Comparison of ENCODE assay signal across 8 cellular contexts in genomic region chr11:17351510-17352176, GRCh38. TPM values are rescaled to one million over a fixed set of nuclear protein-coding genes. Genes with fewer than 3 reads are reported as not detected.
A peak's percentile ranks its signal among the peaks of the same experiment; 100 is the strongest.
DNase-seq lines count a peak whose midpoint lies in the region; ATAC-seq, FAIRE-seq and TF ChIP-seq lines count a peak whose summit lies in the region.

Gene NCR3LG1, plus strand, starts transcription at chr11:17351800. Its CDS starts 170 bp downstream, at chr11:17351970.

- H3K4me2 ChIP-seq in GM23338 (peak within 1 kb of the TSS; percentile 76), endothelial cell of umbilical vein (ENCODE audit: insufficient read depth, low read length) (peak within 1 kb of the TSS; percentile 97)

- ATAC-seq in GM23338, result peak; percentile 66
- no peak for ATAC-seq in GM18520 (IDR thresholded peaks at IDR 0.05; ENCODE audit: unreplicated experiment)

- H4K20me1 ChIP-seq in GM23338 (replicated peaks; ENCODE audit: insufficient read depth) (0 out of 2 replicates have a peak, but pooled peaks cover 3% of the 10 kb centered on the region), endothelial cell of umbilical vein (replicated peaks; ENCODE audit: control insufficient read depth, extremely low read depth, insufficient read depth, low read length) (no peaks in the 10 kb centered on the region)

- H3K4me1 ChIP-seq in GM23338 (ENCODE audit: insufficient read depth) (peaks cover 18% of the 10 kb centered on the region), NT2/D1 (ENCODE audit: insufficient read depth, insufficient read length) (peaks cover 5% of the 10 kb centered on the region), endothelial cell of umbilical vein (ENCODE audit: control insufficient read depth, extremely low read depth, insufficient read depth, low read length) (peaks cover 16% of the 10 kb centered on the region)

- H3K27me3 Mint-ChIP-seq in GM23338 (ENCODE audit: insufficient read depth, low read depth, poor library complexity), result peaks cover 53% of the 10 kb centered on the region

- TF ChIP-seq POLR2A in endothelial cell of umbilical vein (IDR thresholded peaks at IDR 0.05; ENCODE audit: low read depth, low read length), result peak; percentile 47

- peak within 1 kb of the TSS; percentile 76 for H3K4me3 Mint-ChIP-seq in GM23338

- TF ChIP-seq CTCF in GM23338 (conservative IDR thresholded peaks at IDR 0.05; ENCODE audit: low read depth in 2 of 2), result no peak
- TF ChIP-seq CTCF in endothelial cell of umbilical vein (IDR thresholded peaks at IDR 0.05; ENCODE audit: extremely low read depth in 1 of 2, insufficient read depth in 1 of 2, low read depth in 1 of 2, low read length in 2 of 2), result no peak

- H3K36me3 ChIP-seq in GM23338 (ENCODE audit: insufficient read depth) (no peaks in the 10 kb centered on the region), NT2/D1 (ENCODE audit: insufficient read depth, insufficient read length, low read length) (no peaks in the 10 kb centered on the region), endothelial cell of umbilical vein (ENCODE audit: control insufficient read depth in 2 of 2, extremely low read depth in 1 of 2, insufficient read depth in 2 of 2, low read length in 2 of 2) (no peaks in the 10 kb centered on the region)

- peaks cover 13% of the 10 kb centered on the region for H3K9me3 Mint-ChIP-seq in GM23338

- DNase-seq in 8988T (peak; percentile 68), GM23338 (ENCODE audit: low spot score) (peak; percentile 77), NT2/D1 (ENCODE audit: low read depth, low spot score) (no peak), activated T-cell treated with anti-CD3 and anti-CD28 coated beads for 24 hours (ENCODE audit: low read depth) (peak; percentile 18), endothelial cell of umbilical vein (ENCODE audit: low read depth, low spot score) (peak; percentile 55), midbrain (lab: John Stamatoyannopoulos, UW) (peak; percentile 44)
- peak; percentile 22 for DNase-seq in stimulated activated CD8-positive, alpha-beta memory T cell treated with anti-CD3 and anti-CD28 coated beads, Interleukin-15, amount 100 ng/mL, for 1 hour (ENCODE audit: low read depth)

- FAIRE-seq in endothelial cell of umbilical vein (lab: Jason Lieb, UNC), result peak; percentile 55

- no peaks in the 10 kb centered on the region for H3K9me1 ChIP-seq in endothelial cell of umbilical vein (replicated peaks; ENCODE audit: control insufficient read depth, extremely low read depth, insufficient read depth, low read length)

- CTCF ChIA-PET in endothelial cell of umbilical vein (lab: Charles Lee), result interaction anchor here (0.6 to 4.1 kb wide), 3 partner anchors 26 to 122 kb away, joined by 3 to 38 read pairs (median 22); no protein-coding TSS in a partner anchor

- peak within 1 kb of the TSS; percentile 50 for H3K9ac ChIP-seq in NT2/D1 (ENCODE audit: insufficient read length, low read depth)
- H3K9ac ChIP-seq in endothelial cell of umbilical vein (replicated peaks; ENCODE audit: extremely low read depth, insufficient read depth, low read length), result peak within 1 kb of the TSS; percentile 70

- H3F3A ChIP-seq in GM23338 (replicated peaks; ENCODE audit: low read depth), result 0 out of 2 replicates have a peak, but pooled peaks cover 3% of the 10 kb centered on the region

- no peaks in the 10 kb centered on the region for H3K9me2 ChIP-seq in GM23338 (ENCODE audit: insufficient read depth)

- peak within 1 kb of the TSS; percentile 69 for H3K4me3 ChIP-seq in GM23338
- H3K4me3 ChIP-seq in NT2/D1 (ENCODE audit: insufficient read length, low read depth), result peak within 1 kb of the TSS; percentile 42
- H3K4me3 ChIP-seq in endothelial cell of umbilical vein (replicated peaks in 1 of 3; ENCODE audit: insufficient read depth in 1 of 3, low read depth in 1 of 3, low read length in 3 of 3), result peak within 1 kb of the TSS; percentile 68 to 87 (median 85)

- no peaks in the 10 kb centered on the region for H3K9me3 ChIP-seq in NT2/D1 (ENCODE audit: insufficient read depth, low read length)
- no peaks in the 10 kb centered on the region for H3K9me3 ChIP-seq in endothelial cell of umbilical vein (replicated peaks; ENCODE audit: control insufficient read depth, insufficient read depth, low read length)

- peaks cover 3% of the 10 kb centered on the region; the same call in 1 of the 3 replicates for H3K36me3 Mint-ChIP-seq in GM23338 (ENCODE audit: low read depth)

- no peaks in the 10 kb centered on the region for H3K79me2 ChIP-seq in GM23338 (replicated peaks; ENCODE audit: insufficient read depth)
- peaks cover 3% of the 10 kb centered on the region for H3K79me2 ChIP-seq in endothelial cell of umbilical vein (ENCODE audit: control insufficient read depth, insufficient read depth, low read length)

- peaks cover 21% of the 10 kb centered on the region for H3K4me1 Mint-ChIP-seq in GM23338

- dilution Hi-C loops in endothelial cell of umbilical vein (cut with MboI; ENCODE audit: extremely low pct_ligation_motif_present, low sequenced_read_pairs), result no loop called here

- H3K27ac ChIP-seq in GM23338 (ENCODE audit: low read depth) (no peak within 1 kb of the TSS), endothelial cell of umbilical vein (ENCODE audit: insufficient read depth, low read depth, low read length) (peak within 1 kb of the TSS; percentile 18)

- TSS peak; percentile 10 for BruUV-seq in endothelial cell of umbilical vein (replicated peaks; lab: Mats Ljungman, UMichigan)

- intact Hi-C loops in endothelial cell of umbilical vein (cut with micrococcal nuclease), result loop anchor here (1.0 to 5.0 kb wide), 4 partner anchors 121 to 1041 kb away; partner anchors contain the start of genes LDHA and RPS13

- no peak within 1 kb of the TSS for H3K27ac Mint-ChIP-seq in GM23338

- H3K27me3 ChIP-seq in GM23338 (ENCODE audit: insufficient read depth) (peaks cover 75% of the 10 kb centered on the region), NT2/D1 (ENCODE audit: insufficient read depth, insufficient read length) (peaks cover 55% of the 10 kb centered on the region), endothelial cell of umbilical vein (ENCODE audit: control insufficient read depth in 2 of 2, insufficient read depth in 2 of 2, low read length in 2 of 2) (no peaks in the 10 kb centered on the region)

- H2AFZ ChIP-seq in GM23338, result peak within 1 kb of the TSS; percentile 95
- peak within 1 kb of the TSS; percentile 86 for H2AFZ ChIP-seq in endothelial cell of umbilical vein (ENCODE audit: low read depth, low read length)

- POLR2A ChIA-PET in endothelial cell of umbilical vein (lab: Charles Lee), result interaction anchor here (0.7 kb wide), 1 partner anchor 239 kb away, joined by 8 read pairs; no protein-coding TSS in a partner anchor

TF ChIP-seq in GM23338, 12 proteins besides CTCF, POLR2A, EP300 and RAD21:
- peak; percentile 71 for TF ChIP-seq EZH2phosphoT487 (IDR thresholded peaks at IDR 0.05; ENCODE audit: unreplicated experiment)
- TF ChIP-seq NANOG (IDR thresholded peaks at IDR 0.05; ENCODE audit: borderline replicate concordance), result no peak
- peak; percentile 41 for TF ChIP-seq EZH2 (IDR thresholded peaks at IDR 0.05; ENCODE audit: low read depth, unreplicated experiment)
- TF ChIP-seq CREB1 (CRISPR knock-in tag; IDR thresholded peaks at IDR 0.05; ENCODE audit: low read depth), result 0 out of 2 replicates have a peak, but pooled peaks have one; percentile 39
- no peak for TF ChIP-seq POLR2AphosphoS5 (IDR thresholded peaks at IDR 0.05; ENCODE audit: low read depth)

TF ChIP-seq in endothelial cell of umbilical vein, 7 proteins besides CTCF, POLR2A, EP300 and RAD21:
- TF ChIP-seq MAX (IDR thresholded peaks at IDR 0.05; ENCODE audit: insufficient read depth, insufficient read length) (no peak), POLR2AphosphoS5 (IDR thresholded peaks at IDR 0.05; ENCODE audit: insufficient read depth, low read depth, low read length) (no peak), GATA2 (IDR thresholded peaks at IDR 0.05; ENCODE audit: insufficient read depth, insufficient read length, low read depth, low read length) (no peak), FOS (IDR thresholded peaks at IDR 0.05; ENCODE audit: borderline replicate concordance, insufficient read depth, low read length) (no peak), MYC (IDR thresholded peaks at IDR 0.05; ENCODE audit: low read depth, low read length) (peak; percentile 35)

RNA-seq across cellular contexts. Expression of gene NCR3LG1, which starts in this region (rescaled TPM):
- 1.5 and 1.9 TPM in 2 replicates for total RNA-seq in GM23338 (2014; rRNA removed; shearing (Covaris generic))
- polyA plus RNA-seq in GM23338 (2016; fragmentation: Nextera tagmentation; extraction: Ambion mirVana), result 0.15 and 0.28 TPM in 2 replicates
- 8.1 and 8.7 TPM in 2 replicates for total RNA-seq in endothelial cell of umbilical vein
- polyA plus RNA-seq in endothelial cell of umbilical vein, result 1.9 and 2.2 TPM in 2 replicates
- polyA plus RNA-seq in endothelial cell of umbilical vein (2011; cell fraction: cytosol; rRNA removed), result 1.8 and 2.2 TPM in 2 replicates
- polyA plus RNA-seq in endothelial cell of umbilical vein (2011; cell fraction: nucleus; rRNA removed), result 8.1 and 8.8 TPM in 2 replicates
- 2.6 and 5.1 TPM in 2 replicates for polyA plus RNA-seq in endothelial cell of umbilical vein (2012)
- polyA minus RNA-seq in endothelial cell of umbilical vein, result 10.1 and 10.4 TPM in 2 replicates
- 12.4 TPM for polyA minus RNA-seq in endothelial cell of umbilical vein (2011; cell fraction: cytosol; rRNA and poly(A)+ RNA removed)
- 7.1 and 10.5 TPM in 2 replicates for polyA minus RNA-seq in endothelial cell of umbilical vein (2011; cell fraction: nucleus; rRNA and poly(A)+ RNA removed)
